ENCODE assay signal across 15 cellular contexts in genomic region chr6:4582506-4582905, GRCh38.
DNase-seq lines count a peak whose midpoint lies in the region; TF ChIP-seq lines count a peak whose summit lies in the region.
"Had no signal": no experiment of that assay in that cellular context is flagged by ENCODE, and none has a peak within 500 bp of the region (broad histone marks: within the 10 kb centered on the region; RNA-seq: fewer than 3 reads in every experiment).

No MANE protein-coding gene starts in this region.

- H3K27me3 Mint-ChIP-seq in mesothelial cell of epicardium (ENCODE audit: low read depth): no peaks in the 10 kb centered on the region

- H3K27me3 ChIP-seq in adrenal gland: no peaks in the 10 kb centered on the region
- H3K27me3 ChIP-seq in subcutaneous abdominal adipose tissue (ENCODE audit: control insufficient read depth in 5 of 5, insufficient read depth in 4 of 5, low read length in 5 of 5): no peaks in the 10 kb centered on the region

- TF ChIP-seq POLR2A in adrenal gland (IDR thresholded peaks at IDR 0.05): no peak

- H3K4me3 Mint-ChIP-seq in mesothelial cell of epicardium: no peak overlapping the region

- H3K36me3 ChIP-seq in adrenal gland (replicated peaks in 1 of 2) (no peaks in the 10 kb centered on the region), subcutaneous abdominal adipose tissue (ENCODE audit: control insufficient read depth in 5 of 5, insufficient read depth in 5 of 5, low read length in 5 of 5) (no peaks in the 10 kb centered on the region)

- no peak overlapping the region for H3K4me3 ChIP-seq in adrenal gland
- no peak overlapping the region for H3K4me3 ChIP-seq in subcutaneous abdominal adipose tissue (ENCODE audit: low read depth in 1 of 5, low read length in 5 of 5)

- no peak overlapping the region for H3K27ac Mint-ChIP-seq in mesothelial cell of epicardium

- H3K9ac ChIP-seq in subcutaneous abdominal adipose tissue (ENCODE audit: low read length in 5 of 5): peak overlapping the region in 1 of 5 donors; percentile 22

- H3K9me3 ChIP-seq in adrenal gland (replicated peaks in 1 of 3): no peaks in the 10 kb centered on the region
- peaks cover 0 to 2% (median 0%) of the 10 kb centered on the region in 5 donors for H3K9me3 ChIP-seq in subcutaneous abdominal adipose tissue (ENCODE audit: control insufficient read depth in 5 of 5, low read length in 5 of 5)

- 33 to 48% (median 41%) methylated on average over 1 of the region's 1 CpG for WGBS in adrenal gland, 4 donors

- no peaks in the 10 kb centered on the region for H3K36me3 Mint-ChIP-seq in mesothelial cell of epicardium

- peaks cover 0 to 8% of the 10 kb centered on the region in 2 donors for H3K4me1 ChIP-seq in adrenal gland (replicated peaks in 1 of 2)
- peaks cover 0 to 23% (median 20%) of the 10 kb centered on the region in 5 donors for H3K4me1 ChIP-seq in subcutaneous abdominal adipose tissue (ENCODE audit: control insufficient read depth in 5 of 5, insufficient read depth in 5 of 5, low read length in 5 of 5)

- TF ChIP-seq CTCF in adrenal gland (IDR thresholded peaks at IDR 0.05) (no peak), mesothelial cell of epicardium (IDR thresholded peaks at IDR 0.05; ENCODE audit: unreplicated experiment) (no peak)

- H3K9me3 Mint-ChIP-seq in mesothelial cell of epicardium: peaks cover 15% of the 10 kb centered on the region

- intact Hi-C loops in adrenal gland (cut with DNase I): no loop called here

- peak overlapping the region in 1 of 5 donors; percentile 49 for H3K27ac ChIP-seq in adrenal gland
- peak overlapping the region; percentile 82 for H3K27ac ChIP-seq in subcutaneous abdominal adipose tissue (ENCODE audit: low read depth, low read length)
- H3K27ac ChIP-seq: 22Rv1 had no signal

- H3K4me1 Mint-ChIP-seq in mesothelial cell of epicardium: peaks cover 24% of the 10 kb centered on the region

- DNase-seq in NOMO-1 treated with DMSO at 0.1 percent for 48 hours (lab: John Stamatoyannopoulos, UW; ENCODE audit: unreplicated experiment): peak; percentile 35
- no peak for DNase-seq in NOMO-1 treated with dmso at 0.1 percent for 144 hours (lab: John Stamatoyannopoulos, UW; ENCODE audit: unreplicated experiment)
- DNase-seq in adrenal gland: peak in 4 of 7 donors; percentile 35 to 47 (median 35)
- DNase-seq in fibroblast of the conjunctiva (ENCODE audit: low read depth): peak; percentile 42
- no peak for DNase-seq in mesothelial cell of epicardium (ENCODE audit: low spot score in 2 of 2, unreplicated experiment in 2 of 2)
- no peak for DNase-seq in HT-29 (ENCODE audit: low spot score)
- no peak for DNase-seq in NCI-H82 (lab: John Stamatoyannopoulos, UW)
- DNase-seq: activated CD8-positive, alpha-beta memory T cell treated with anti-CD3 and anti-CD28 coated beads for 24 hours; DND-41; effector CD8-positive, alpha-beta T cell; Kasumi-1; NCI-H2171 treated with DMSO at 0.1 percent for 48 hours; retina had no signal

Comparison
In these comparisons a context has a peak if more than half of its experiments do, and no peak if none do; other contexts are left out.
1. DNase-seq: peak in NOMO-1 treated with DMSO at 0.1 percent for 48 hours (single experiment), adrenal gland (4 of 7) and fibroblast of the conjunctiva (single experiment); none in NOMO-1 treated with dmso at 0.1 percent for 144 hours (single experiment), mesothelial cell of epicardium (0 of 2), HT-29 (single experiment) and NCI-H82 (single experiment).